16 cellular contexts compared by ENCODE assay signal in genomic region chr10:67969875-67970274, GRCh38.
"Had no signal": no experiment of that assay in that cellular context is flagged by ENCODE, and none has a peak within 500 bp of the region (broad histone marks: within the 10 kb centered on the region; RNA-seq: fewer than 3 reads in every experiment).

No MANE protein-coding gene starts in this region.

- H3K27me3 Mint-ChIP-seq: stimulated activated naive CD8-positive, alpha-beta T cell treated with anti-CD3 and anti-CD28 coated beads, Interleukin-15, amount 100 ng/mL, for 72 hours had no signal

- H3K4me1 Mint-ChIP-seq: nephron progenitor cell; stimulated activated naive CD8-positive, alpha-beta T cell treated with anti-CD3 and anti-CD28 coated beads, Interleukin-15, amount 100 ng/mL, for 72 hours had no signal

- H3K4me3 Mint-ChIP-seq: activated naive CD4-positive, alpha-beta T cell treated with anti-CD3 and anti-CD28 coated beads for 36 hours; nephron progenitor cell; stimulated activated naive CD8-positive, alpha-beta T cell treated with anti-CD3 and anti-CD28 coated beads, Interleukin-15, amount 100 ng/mL, for 72 hours had no signal

- H3K27ac ChIP-seq: cardiac muscle cell, coronary artery, foreskin keratinocyte, sigmoid colon, upper lobe of left lung had no signal

- H3K4me3 ChIP-seq: cardiac muscle cell, coronary artery, sigmoid colon, upper lobe of left lung had no signal

- H3K4me1 ChIP-seq: foreskin keratinocyte, sigmoid colon, upper lobe of left lung had no signal

- DNase-seq: activated CD4-positive, alpha-beta T cell treated with anti-CD3 and anti-CD28 coated beads for 1 hour; activated CD4-positive, alpha-beta T cell treated with anti-CD3 and anti-CD28 coated beads, Interleukin-2, amount 50 U/mL, for 4 hours; activated naive CD4-positive, alpha-beta T cell treated with anti-CD3 and anti-CD28 coated beads for 36 hours; effector CD8-positive, alpha-beta T cell; foreskin keratinocyte; kidney glomerular epithelial cell; mesenchymal stem cell; nephron progenitor cell; sigmoid colon; stimulated activated CD4-positive, alpha-beta T cell treated with anti-CD3 and anti-CD28 coated beads, Interleukin-1b, Interleukin-23, amount 100 ng/mL, for 48 hours; stimulated activated naive CD8-positive, alpha-beta T cell treated with anti-CD3 and anti-CD28 coated beads, Interleukin-15, amount 100 ng/mL, for 72 hours; T-helper 1 cell; upper lobe of left lung had no signal

- H3K27ac Mint-ChIP-seq: activated naive CD4-positive, alpha-beta T cell treated with anti-CD3 and anti-CD28 coated beads for 36 hours; activated T-helper 2 cell treated with anti-CD3 and anti-CD28 coated beads, Interferon-gamma antibody, Interleukin-2, Interleukin-4, amounts not matched to agents 10 μg/mL and 5 μg/mL and 100 μg/mL, durations not matched to agents 14 hours and 24 hours and 36 hours; nephron progenitor cell; stimulated activated naive CD8-positive, alpha-beta T cell treated with anti-CD3 and anti-CD28 coated beads, Interleukin-15, amount 100 ng/mL, for 72 hours had no signal

- H3K27me3 ChIP-seq: cardiac muscle cell, foreskin keratinocyte, sigmoid colon, upper lobe of left lung had no signal
